Comparison of ENCODE assay signal across 8 cellular contexts in genomic region chr1:17437260-17438175, GRCh38. TPM values are rescaled to one million over a fixed set of nuclear protein-coding genes. Genes with fewer than 3 reads are reported as not detected.
DNase-seq lines count a peak whose midpoint lies in the region; ATAC-seq and TF ChIP-seq lines count a peak whose summit lies in the region.

No MANE protein-coding gene starts in this region.

- WGBS in body of pancreas, 2 donors: 3 to 33% methylated on average over 1 to 57 of the region's 103 CpGs
- WGBS in spleen, 5 donors: 0 to 1% (median 1%) methylated on average over 18 to 101 of the region's 103 CpGs

- intact Hi-C loops in body of pancreas (cut with DNase I) (no loop called here), spleen (cut with DNase I; ENCODE audit: low total_unique reads) (no loop called here)

- peak; percentile 54 for ATAC-seq in body of pancreas

- H3K4me1 ChIP-seq in body of pancreas: peaks cover 23% of the 10 kb centered on the region
- H3K4me1 ChIP-seq in iPS-20b (ENCODE audit: insufficient read depth, low read length): peaks cover 53% of the 10 kb centered on the region
- H3K4me1 ChIP-seq in spleen: peaks cover 26 to 76% (median 59%) of the 10 kb centered on the region in 6 donors

- DNase-seq in AG20443 (ENCODE audit: low spot score): peak; percentile 96
- peak; percentile 52 for DNase-seq in HT-29 (ENCODE audit: low spot score)
- peak; percentile 59 for DNase-seq in T1000 (lab: John Stamatoyannopoulos, UW)
- peak; percentile 15 to 48 (median 39) for DNase-seq in body of pancreas
- peak; percentile 91 for DNase-seq in spleen
- no peak for DNase-seq in NOMO-1 treated with dmso at 0.1 percent for 144 hours (lab: John Stamatoyannopoulos, UW; ENCODE audit: unreplicated experiment)

- H3K4me3 ChIP-seq in body of pancreas: no peak overlapping the region
- peak overlapping the region; percentile 99 for H3K4me3 ChIP-seq in iPS-20b (ENCODE audit: low read length)
- H3K4me3 ChIP-seq in spleen: peak overlapping the region; percentile 66 to 97 (median 86)

- TF ChIP-seq CTCF in body of pancreas (IDR thresholded peaks at IDR 0.05): no peak
- TF ChIP-seq CTCF in spleen (IDR thresholded peaks at IDR 0.05 in 8 of 11, conservative IDR thresholded peaks at IDR 0.05 in 3 of 11): no peak

- H3K27me3 ChIP-seq in body of pancreas (no peaks in the 10 kb centered on the region), iPS-20b (ENCODE audit: insufficient read depth, low read length) (peaks cover 25% of the 10 kb centered on the region), spleen (replicated peaks in 1 of 7) (no peaks in the 10 kb centered on the region)

- H3K9me3 ChIP-seq in body of pancreas: no peaks in the 10 kb centered on the region
- no peaks in the 10 kb centered on the region for H3K9me3 ChIP-seq in iPS-20b (ENCODE audit: insufficient read depth, low read depth, low read length)
- no peaks in the 10 kb centered on the region for H3K9me3 ChIP-seq in spleen

- TF ChIP-seq POLR2A in GM19193 (IDR thresholded peaks at IDR 0.05; ENCODE audit: extremely low read depth, insufficient read depth, insufficient read length) (peak; percentile 45), body of pancreas (IDR thresholded peaks at IDR 0.05) (peak in 1 of 3 donors; percentile 6), spleen (IDR thresholded peaks at IDR 0.05) (no peak)

- peak overlapping the region; percentile 99 for H3K9ac ChIP-seq in iPS-20b (ENCODE audit: low read depth, low read length)

- H3K27ac ChIP-seq in body of pancreas: peak overlapping the region; percentile 62 to 87 (median 82)
- H3K27ac ChIP-seq in iPS-20b (ENCODE audit: low read length): peak overlapping the region; percentile 6
- H3K27ac ChIP-seq in spleen: peak overlapping the region; percentile 75 to 96 (median 89)

- H3K36me3 ChIP-seq in body of pancreas (replicated peaks in 1 of 2; ENCODE audit: insufficient read depth in 1 of 2, low read depth in 2 of 2) (no peaks in the 10 kb centered on the region), iPS-20b (ENCODE audit: insufficient read depth, low read depth, low read length) (peaks cover 48% of the 10 kb centered on the region), spleen (peaks cover 0 to 39% (median under 1%) of the 10 kb centered on the region in 6 donors)

RNA-seq across cellular contexts. Expression of gene RCC2, which starts 2.0 kb away (rescaled TPM):
- total RNA-seq in HT-29 (2014; rRNA removed; shearing (Covaris generic)): 107 and 120 TPM in 2 replicates
- total RNA-seq in body of pancreas (10 to 100 TPM; 19.2 to 34.3 TPM), spleen (10 to 100 TPM; 54.2 to 69.1 (median 62.2) TPM)
- polyA plus RNA-seq in spleen: 10 to 100 TPM; 46.2 to 52.5 (median 51.9) TPM

Comparison
In these comparisons a context has a peak if more than half of its experiments do, and no peak if none do; other contexts are left out.
1. H3K27ac ChIP-seq: peak in every context shown above with its lines; median percentile 89 in spleen; 82 in body of pancreas; 6 in iPS-20b.
2. H3K4me3 ChIP-seq: peak in iPS-20b (single experiment) and spleen (8 of 8); none in body of pancreas (0 of 2).